In the genomic region with DNA sequence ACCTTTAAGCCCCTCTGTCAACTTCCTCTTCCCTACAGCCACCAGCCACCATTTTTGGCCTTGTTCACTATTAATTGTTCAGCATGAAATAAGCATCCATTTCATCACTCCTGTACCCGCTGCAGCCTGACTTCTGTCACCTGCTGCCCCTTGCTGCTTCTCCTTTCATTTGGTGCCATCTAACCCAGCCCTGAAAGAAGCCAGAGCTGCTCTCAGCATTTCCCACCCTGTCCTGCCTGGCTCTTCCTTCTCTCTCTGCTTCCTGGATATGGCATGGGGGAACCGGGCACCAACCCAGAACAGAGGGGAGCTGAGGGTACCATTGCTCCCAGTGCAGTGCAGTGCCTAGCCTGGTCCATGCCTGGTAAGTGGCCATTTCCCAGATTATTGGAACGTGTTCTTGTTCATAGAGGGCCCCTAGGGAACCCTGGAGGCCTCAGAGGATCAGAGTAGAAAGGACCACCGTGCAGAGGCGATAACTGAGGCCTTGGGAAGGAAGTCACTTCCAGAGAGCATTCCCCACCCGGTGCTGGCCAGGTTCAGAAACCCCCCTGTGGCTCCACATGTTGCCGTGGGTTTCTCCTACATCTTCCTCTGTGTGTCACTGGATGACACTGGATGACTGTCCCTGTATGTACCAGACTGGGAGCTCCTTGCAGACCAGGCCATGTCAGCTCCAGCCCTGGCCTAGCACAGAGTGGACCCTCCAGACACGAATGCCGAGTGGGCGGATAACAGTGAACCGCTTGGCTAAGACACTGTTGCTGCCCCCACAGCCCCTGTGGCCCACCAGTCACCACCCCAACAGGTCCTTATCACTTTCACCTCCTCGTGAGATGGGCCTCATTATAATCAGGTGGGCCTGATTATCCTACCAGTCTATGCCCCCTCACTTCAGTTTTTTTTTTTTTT, we compare ENCODE assay signal across 11 cellular contexts. TPM values are rescaled to one million over a fixed set of nuclear protein-coding genes. Genes with fewer than 3 reads are reported as not detected.
DNase-seq lines count a peak whose midpoint lies in the region; ATAC-seq and TF ChIP-seq lines count a peak whose summit lies in the region.
"Had no signal": no experiment of that assay in that cellular context is flagged by ENCODE, and none has a peak within 500 bp of the region (broad histone marks: within the 10 kb centered on the region; RNA-seq: fewer than 3 reads in every experiment).

No MANE protein-coding gene starts in this region.

- peaks cover 56% of the 10 kb centered on the region for H3K4me1 Mint-ChIP-seq in activated T-cell treated with anti-CD3 and anti-CD28 coated beads, Interleukin-2, amount 50 U/mL, for 72 hours (ENCODE audit: low read depth)
- peaks cover 34% of the 10 kb centered on the region for H3K4me1 Mint-ChIP-seq in activated T-cell treated with anti-CD3 and anti-CD28 coated beads, Interleukin-2, amount 50 U/mL, for 4 hours (ENCODE audit: low read depth)
- H3K4me1 Mint-ChIP-seq in stimulated activated memory B cell treated with anti-CD40 and anti-IgM and Interleukin-4, amounts not matched to agents 10 μg/mL and 1 μg/mL and 100 μg/mL, for 72 hours: peaks cover 72% of the 10 kb centered on the region

- H3K27ac Mint-ChIP-seq in activated T-cell treated with anti-CD3 and anti-CD28 coated beads, Interleukin-2, amount 50 U/mL, for 72 hours: peak overlapping the region; percentile 84
- peak overlapping the region; percentile 64 for H3K27ac Mint-ChIP-seq in stimulated activated memory B cell treated with anti-CD40 and anti-IgM and Interleukin-4, amounts not matched to agents 10 μg/mL and 1 μg/mL and 100 μg/mL, for 72 hours

- H3K27ac ChIP-seq in ascending aorta: peak overlapping the region; percentile 59 to 62

- no peaks in the 10 kb centered on the region for H3K27me3 ChIP-seq in ascending aorta

- DNase-seq in activated T-cell treated with anti-CD3 and anti-CD28 coated beads, Interleukin-2, amount 50 U/mL, for 72 hours: no peak
- DNase-seq in activated T-cell treated with anti-CD3 and anti-CD28 coated beads, Interleukin-2, amount 50 U/mL, for 4 hours: no peak
- peak; percentile 73 for DNase-seq in NB4 (ENCODE audit: low read depth)
- DNase-seq in ascending aorta (ENCODE audit: low spot score in 2 of 2): no peak
- no peak for DNase-seq in stimulated activated CD4-positive, alpha-beta T cell treated with anti-CD3 and anti-CD28 coated beads, Interleukin-4, amount 100 ng/mL, for 24 hours
- DNase-seq: GOT3, NCI-H1092 treated with DMSO at 0.1 percent for 48 hours, NCI-H774 had no signal

- no peaks in the 10 kb centered on the region for H3K27me3 Mint-ChIP-seq in activated T-cell treated with anti-CD3 and anti-CD28 coated beads, Interleukin-2, amount 50 U/mL, for 72 hours (ENCODE audit: low read depth)
- no peaks in the 10 kb centered on the region for H3K27me3 Mint-ChIP-seq in activated T-cell treated with anti-CD3 and anti-CD28 coated beads, Interleukin-2, amount 50 U/mL, for 4 hours (ENCODE audit: low read depth)
- no peaks in the 10 kb centered on the region for H3K27me3 Mint-ChIP-seq in stimulated activated memory B cell treated with anti-CD40 and anti-IgM and Interleukin-4, amounts not matched to agents 10 μg/mL and 1 μg/mL and 100 μg/mL, for 72 hours

- H3K9me3 Mint-ChIP-seq in activated T-cell treated with anti-CD3 and anti-CD28 coated beads, Interleukin-2, amount 50 U/mL, for 72 hours: no peaks in the 10 kb centered on the region
- H3K9me3 Mint-ChIP-seq in activated T-cell treated with anti-CD3 and anti-CD28 coated beads, Interleukin-2, amount 50 U/mL, for 4 hours: no peaks in the 10 kb centered on the region
- H3K9me3 Mint-ChIP-seq in stimulated activated memory B cell treated with anti-CD40 and anti-IgM and Interleukin-4, amounts not matched to agents 10 μg/mL and 1 μg/mL and 100 μg/mL, for 72 hours: no peaks in the 10 kb centered on the region

- H3K4me1 ChIP-seq in ascending aorta: peaks cover 15 to 26% of the 10 kb centered on the region in 2 donors

- peaks cover 2 to 21% of the 10 kb centered on the region in 2 donors for H3K36me3 Mint-ChIP-seq in activated T-cell treated with anti-CD3 and anti-CD28 coated beads, Interleukin-2, amount 50 U/mL, for 72 hours (ENCODE audit: insufficient read depth in 2 of 2)
- H3K36me3 Mint-ChIP-seq in activated T-cell treated with anti-CD3 and anti-CD28 coated beads, Interleukin-2, amount 50 U/mL, for 4 hours (ENCODE audit: insufficient read depth): peaks cover 29% of the 10 kb centered on the region
- peaks cover 34% of the 10 kb centered on the region for H3K36me3 Mint-ChIP-seq in stimulated activated memory B cell treated with anti-CD40 and anti-IgM and Interleukin-4, amounts not matched to agents 10 μg/mL and 1 μg/mL and 100 μg/mL, for 72 hours

- intact Hi-C loops in ascending aorta (cut with DNase I): loop anchor here (5.0 kb wide), 1 partner anchor 33 kb away; no protein-coding TSS in a partner anchor

- H3K4me3 Mint-ChIP-seq in activated T-cell treated with anti-CD3 and anti-CD28 coated beads, Interleukin-2, amount 50 U/mL, for 72 hours: no peak overlapping the region
- H3K4me3 Mint-ChIP-seq in activated T-cell treated with anti-CD3 and anti-CD28 coated beads, Interleukin-2, amount 50 U/mL, for 4 hours: no peak overlapping the region
- no peak overlapping the region for H3K4me3 Mint-ChIP-seq in stimulated activated memory B cell treated with anti-CD40 and anti-IgM and Interleukin-4, amounts not matched to agents 10 μg/mL and 1 μg/mL and 100 μg/mL, for 72 hours

- no peaks in the 10 kb centered on the region for H3K9me3 ChIP-seq in ascending aorta

- H3K4me3 ChIP-seq in NB4 (ENCODE audit: low read depth, low read length) (no peak overlapping the region), ascending aorta (no peak overlapping the region)

- peaks cover 0 to 9% of the 10 kb centered on the region in 2 donors for H3K36me3 ChIP-seq in ascending aorta

- TF ChIP-seq POLR2A in NB4 (IDR thresholded peaks at IDR 0.05; ENCODE audit: extremely low read depth, insufficient read length): peak; percentile 19

- no peak for ATAC-seq in activated T-cell treated with anti-CD3 and anti-CD28 coated beads, Interleukin-2, amount 50 U/mL, for 72 hours (replicated peaks in 1 of 2)
- ATAC-seq in activated T-cell treated with anti-CD3 and anti-CD28 coated beads, Interleukin-2, amount 50 U/mL, for 4 hours: no peak
- no peak for ATAC-seq in stimulated activated memory B cell treated with anti-CD40 and anti-IgM and Interleukin-4, amounts not matched to agents 10 μg/mL and 1 μg/mL and 100 μg/mL, for 72 hours
- ATAC-seq in GM21576 (IDR thresholded peaks at IDR 0.05; ENCODE audit: unreplicated experiment): no peak
- ATAC-seq in GM18520 (IDR thresholded peaks at IDR 0.05; ENCODE audit: unreplicated experiment): no peak

- no peak for TF ChIP-seq CTCF in NB4 (IDR thresholded peaks at IDR 0.05; ENCODE audit: low read depth, low read length)
- no peak for TF ChIP-seq CTCF in ascending aorta (IDR thresholded peaks at IDR 0.05)

RNA-seq across cellular contexts. Expression of a gene that starts 4.7 kb away (rescaled TPM):
- 10 to 100 TPM; 39.7 to 48.8 TPM for total RNA-seq in activated T-cell treated with anti-CD3 and anti-CD28 coated beads, Interleukin-2, amount 50 U/mL, for 72 hours
- 10 to 100 TPM; 74.5 to 91.5 (median 91.4) TPM for total RNA-seq in activated T-cell treated with anti-CD3 and anti-CD28 coated beads, Interleukin-2, amount 50 U/mL, for 4 hours
- total RNA-seq in ascending aorta: 80.8 TPM

RNA-seq across cellular contexts. Expression of a gene that starts 7.4 kb away (rescaled TPM):
- under 1 TPM; 0.22 to 0.51 TPM for total RNA-seq in activated T-cell treated with anti-CD3 and anti-CD28 coated beads, Interleukin-2, amount 50 U/mL, for 72 hours
- 1 to 10 TPM in 1 of 3 donors, under 1 TPM in 2; 0.73 to 1.3 (median 0.86) TPM for total RNA-seq in activated T-cell treated with anti-CD3 and anti-CD28 coated beads, Interleukin-2, amount 50 U/mL, for 4 hours
- total RNA-seq in ascending aorta: not detected

RNA-seq across cellular contexts. Expression of a gene that starts 17.0 kb away (rescaled TPM):
- 10 to 100 TPM; 22.8 to 29.9 TPM for total RNA-seq in activated T-cell treated with anti-CD3 and anti-CD28 coated beads, Interleukin-2, amount 50 U/mL, for 72 hours
- 100 to 1,000 TPM; 151 to 173 (median 163) TPM for total RNA-seq in activated T-cell treated with anti-CD3 and anti-CD28 coated beads, Interleukin-2, amount 50 U/mL, for 4 hours
- 37.4 TPM for total RNA-seq in ascending aorta

RNA-seq across cellular contexts. Expression of a gene that starts 40.7 kb away (rescaled TPM):
- 10 to 100 TPM; 36.4 to 39.5 TPM for total RNA-seq in activated T-cell treated with anti-CD3 and anti-CD28 coated beads, Interleukin-2, amount 50 U/mL, for 72 hours
- total RNA-seq in activated T-cell treated with anti-CD3 and anti-CD28 coated beads, Interleukin-2, amount 50 U/mL, for 4 hours: 10 to 100 TPM; 40.0 to 44.7 (median 40.0) TPM
- 36.3 TPM for total RNA-seq in ascending aorta

RNA-seq across cellular contexts. Expression of a gene that starts 57.6 kb away (rescaled TPM):
- 10 to 100 TPM; 42.7 to 43.5 TPM for total RNA-seq in activated T-cell treated with anti-CD3 and anti-CD28 coated beads, Interleukin-2, amount 50 U/mL, for 72 hours
- 10 to 100 TPM; 73.5 to 79.2 (median 78.0) TPM for total RNA-seq in activated T-cell treated with anti-CD3 and anti-CD28 coated beads, Interleukin-2, amount 50 U/mL, for 4 hours
- total RNA-seq in ascending aorta: 22.0 TPM
